ENCODE assay signal across 10 cellular contexts in the genomic region with DNA sequence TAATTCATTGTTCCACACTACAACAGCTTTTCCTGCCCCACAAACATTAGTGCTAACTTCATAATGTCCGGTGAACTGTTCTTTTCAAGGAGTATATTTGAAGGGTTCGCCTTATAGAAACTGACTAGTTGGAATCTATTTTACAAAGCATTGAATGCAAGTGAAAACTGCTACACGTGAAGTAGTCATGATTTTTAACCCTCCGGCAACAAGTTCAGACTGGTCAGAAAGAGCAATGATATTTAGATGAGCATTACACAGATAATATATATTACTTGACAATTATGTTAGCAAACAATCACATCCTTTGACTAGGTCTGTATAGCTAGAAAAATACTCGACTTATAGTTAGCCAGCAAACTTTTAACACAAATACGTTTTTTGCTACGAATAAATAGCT. TPM values are rescaled to one million over a fixed set of nuclear protein-coding genes. Genes with fewer than 3 reads are reported as not detected.
DNase-seq lines count a peak whose midpoint lies in the region; ATAC-seq and TF ChIP-seq lines count a peak whose summit lies in the region.
"Had no signal": no experiment of that assay in that cellular context is flagged by ENCODE, and none has a peak within 500 bp of the region (broad histone marks: within the 10 kb centered on the region; RNA-seq: fewer than 3 reads in every experiment).

No MANE protein-coding gene starts in this region.

- CTCF ChIA-PET in activated naive CD4-positive, alpha-beta T cell treated with anti-CD3 and anti-CD28 coated beads for 36 hours (lab: Charles Lee), result interaction anchor here (0.7 to 1.1 kb wide), 2 partner anchors 19 to 210 kb away, joined by 3 to 4 read pairs; no protein-coding TSS in a partner anchor

- peak overlapping the region; percentile 98 for H3K27ac ChIP-seq in suprapubic skin

- peaks cover 57% of the 10 kb centered on the region for H3K4me1 ChIP-seq in suprapubic skin

- H3K4me1 Mint-ChIP-seq in activated naive CD4-positive, alpha-beta T cell treated with anti-CD3 and anti-CD28 coated beads for 36 hours (ENCODE audit: low read depth), result peaks cover 49% of the 10 kb centered on the region
- peaks cover 31% of the 10 kb centered on the region for H3K4me1 Mint-ChIP-seq in activated T-helper 17 cell treated with anti-CD3 and anti-CD28 coated beads, Interleukin-2, amount 50 U/mL, for 72 hours
- peaks cover 35 to 39% of the 10 kb centered on the region in 2 donors for H3K4me1 Mint-ChIP-seq in immature natural killer cell

- ATAC-seq in activated T-helper 17 cell treated with anti-CD3 and anti-CD28 coated beads, Interleukin-2, amount 50 U/mL, for 72 hours (replicated peaks), result no peak
- ATAC-seq in HG03280 (IDR thresholded peaks at IDR 0.05; ENCODE audit: unreplicated experiment), result no peak

- no peak for TF ChIP-seq CTCF in suprapubic skin (IDR thresholded peaks at IDR 0.05)

- H3K27me3 ChIP-seq in suprapubic skin, result no peaks in the 10 kb centered on the region

- H3K27ac Mint-ChIP-seq in activated naive CD4-positive, alpha-beta T cell treated with anti-CD3 and anti-CD28 coated beads for 36 hours, result no peak overlapping the region
- peak overlapping the region; percentile 86 for H3K27ac Mint-ChIP-seq in activated T-helper 17 cell treated with anti-CD3 and anti-CD28 coated beads, Interleukin-2, amount 50 U/mL, for 72 hours
- peak overlapping the region in 4 of 6 donors; percentile 57 to 97 (median 80) for H3K27ac Mint-ChIP-seq in immature natural killer cell

- H3K36me3 Mint-ChIP-seq in activated naive CD4-positive, alpha-beta T cell treated with anti-CD3 and anti-CD28 coated beads for 36 hours (ENCODE audit: low read depth), result no peaks in the 10 kb centered on the region
- no peaks in the 10 kb centered on the region for H3K36me3 Mint-ChIP-seq in activated T-helper 17 cell treated with anti-CD3 and anti-CD28 coated beads, Interleukin-2, amount 50 U/mL, for 72 hours (ENCODE audit: low read depth)
- H3K36me3 Mint-ChIP-seq in immature natural killer cell, result no peaks in the 10 kb centered on the region

- no peak for TF ChIP-seq EP300 in suprapubic skin (IDR thresholded peaks at IDR 0.05)

- WGBS in suprapubic skin, result 64% methylated on average over 7 of the region's 7 CpGs

- no peaks in the 10 kb centered on the region for H3K9me3 Mint-ChIP-seq in activated naive CD4-positive, alpha-beta T cell treated with anti-CD3 and anti-CD28 coated beads for 36 hours
- H3K9me3 Mint-ChIP-seq in activated T-helper 17 cell treated with anti-CD3 and anti-CD28 coated beads, Interleukin-2, amount 50 U/mL, for 72 hours, result no peaks in the 10 kb centered on the region
- no peaks in the 10 kb centered on the region for H3K9me3 Mint-ChIP-seq in immature natural killer cell
- H3K9me3 Mint-ChIP-seq: T-helper 1 cell treated with Interleukin-12 subunit alpha and Interleukin-12 subunit beta and Interleukin-4 antibody, amounts not matched to agents 30 μg/mL and 1 μg/mL, for 36 hours had no signal

- TF ChIP-seq POLR2A in suprapubic skin (IDR thresholded peaks at IDR 0.05), result no peak

- no peaks in the 10 kb centered on the region for H3K27me3 Mint-ChIP-seq in activated naive CD4-positive, alpha-beta T cell treated with anti-CD3 and anti-CD28 coated beads for 36 hours (ENCODE audit: low read depth)
- H3K27me3 Mint-ChIP-seq in activated T-helper 17 cell treated with anti-CD3 and anti-CD28 coated beads, Interleukin-2, amount 50 U/mL, for 72 hours, result no peaks in the 10 kb centered on the region
- peaks cover 2 to 8% (median 5%) of the 10 kb centered on the region in 3 donors for H3K27me3 Mint-ChIP-seq in immature natural killer cell (ENCODE audit: low read depth in 3 of 3)

- no peaks in the 10 kb centered on the region for H3K9me3 ChIP-seq in suprapubic skin

- H3K4me3 Mint-ChIP-seq in activated naive CD4-positive, alpha-beta T cell treated with anti-CD3 and anti-CD28 coated beads for 36 hours, result peak overlapping the region; percentile 14
- peak overlapping the region; percentile 98 for H3K4me3 Mint-ChIP-seq in activated T-helper 17 cell treated with anti-CD3 and anti-CD28 coated beads, Interleukin-2, amount 50 U/mL, for 72 hours
- H3K4me3 Mint-ChIP-seq in immature natural killer cell, result peak overlapping the region in 3 of 5 donors; percentile 91 to 97 (median 95)

- no peak overlapping the region for H3K4me3 ChIP-seq in suprapubic skin

- no peaks in the 10 kb centered on the region for H3K36me3 ChIP-seq in suprapubic skin

- DNase-seq in activated naive CD4-positive, alpha-beta T cell treated with anti-CD3 and anti-CD28 coated beads for 36 hours, result no peak
- DNase-seq in activated naive CD4-positive, alpha-beta T cell (lab: John Stamatoyannopoulos, UW), result no peak
- DNase-seq in immature natural killer cell (no peak), suprapubic skin (ENCODE audit: low spot score in 2 of 2) (no peak), AG20443 (ENCODE audit: low spot score) (no peak), OCI-M1 (lab: John Stamatoyannopoulos, UW) (no peak)
- DNase-seq: NCI-H1694 had no signal

- intact Hi-C loops in activated naive CD4-positive, alpha-beta T cell treated with anti-CD3 and anti-CD28 coated beads for 36 hours (cut with micrococcal nuclease), result loop anchor here (1.0 to 5.0 kb wide), 5 partner anchors 23 to 343 kb away; partner anchors contain the start of genes CNGA1 and NIPAL1

RNA-seq across cellular contexts. Expression of gene SLAIN2, which starts 1.7 kb away (rescaled TPM):
- total RNA-seq in activated naive CD4-positive, alpha-beta T cell treated with anti-CD3 and anti-CD28 coated beads for 36 hours, result 10 to 100 TPM; 39.7 to 42.6 TPM
- total RNA-seq in activated T-helper 17 cell treated with anti-CD3 and anti-CD28 coated beads, Interleukin-2, amount 50 U/mL, for 72 hours, result 10 to 100 TPM; 38.5 to 52.0 TPM
- 10 to 100 TPM; 15.0 to 36.5 (median 28.4) TPM for polyA plus RNA-seq in immature natural killer cell
- 100 to 1,000 TPM in 3 of 4 donors, 10 to 100 TPM in 1; 84.7 to 167 (median 147) TPM for total RNA-seq in suprapubic skin

Comparison
In these comparisons a context has a peak if more than half of its experiments do, and no peak if none do; other contexts are left out.
1. H3K4me3 Mint-ChIP-seq: peak in every context shown above with its lines; median percentile 98 in activated T-helper 17 cell treated with anti-CD3 and anti-CD28 coated beads, Interleukin-2, amount 50 U/mL, for 72 hours; 95 in immature natural killer cell; 14 in activated naive CD4-positive, alpha-beta T cell treated with anti-CD3 and anti-CD28 coated beads for 36 hours.